ENCODE assay signal across 7 cellular contexts in the genomic region with DNA sequence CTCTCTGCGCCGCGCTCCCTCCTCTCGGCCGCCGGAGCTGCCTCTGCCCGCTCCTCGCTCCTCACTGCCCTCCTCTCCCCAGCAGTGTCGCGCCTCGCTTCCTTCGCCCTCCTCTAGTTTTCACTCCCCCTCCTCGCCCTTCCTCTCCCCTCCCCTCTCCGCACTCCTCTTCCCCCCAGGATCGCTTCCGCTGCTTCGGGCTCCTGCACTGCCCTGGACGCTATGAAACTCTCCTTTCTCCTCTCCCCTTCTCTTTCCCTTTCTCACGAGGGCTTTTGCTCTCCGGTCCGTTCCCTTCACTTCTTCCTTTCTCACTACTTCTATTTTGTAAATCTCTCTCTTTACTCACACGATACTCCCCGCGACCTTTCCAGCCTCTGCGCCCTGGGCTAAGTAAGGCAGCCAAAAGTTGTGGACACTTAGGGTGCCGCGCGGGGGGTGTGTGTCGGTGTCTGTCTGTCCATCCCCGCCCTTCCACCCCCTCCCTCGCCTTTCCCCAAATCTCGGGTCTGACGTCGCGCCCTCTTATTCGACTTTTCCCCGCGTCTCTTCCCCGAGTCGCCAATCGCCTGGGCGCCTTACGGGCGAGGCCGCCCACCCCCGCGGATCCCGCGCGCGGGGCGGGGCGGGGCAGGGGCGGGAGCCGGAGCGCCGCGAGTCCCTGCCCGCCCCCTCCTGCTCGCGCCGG. TPM values are rescaled to one million over a fixed set of nuclear protein-coding genes. Genes with fewer than 3 reads are reported as not detected.
A peak's percentile ranks its signal among the peaks of the same experiment; 100 is the strongest.
DNase-seq lines count a peak whose midpoint lies in the region; ATAC-seq and TF ChIP-seq lines count a peak whose summit lies in the region.

A gene (minus strand): TSS at position 458 of the 688 bp plus-strand sequence. CDS start 737 bp downstream, outside the sequence.

- DNase-seq in NCI-H146 (lab: John Stamatoyannopoulos, UW) (peak; percentile 82), fibroblast of pulmonary artery (ENCODE audit: low read depth) (peak; percentile 80), natural killer cell (no peak)

- peak within 1 kb of the TSS; percentile 98 for H3K27ac ChIP-seq in VCaP

- H3K9me3 Mint-ChIP-seq in natural killer cell, result no peaks in the 10 kb centered on the region

- ATAC-seq in natural killer cell, result no peak
- no peak for ATAC-seq in GM18909 (IDR thresholded peaks at IDR 0.05; ENCODE audit: poor library complexity, unreplicated experiment)
- ATAC-seq in HG03135 (IDR thresholded peaks at IDR 0.05; ENCODE audit: unreplicated experiment), result no peak

- H3K4me3 Mint-ChIP-seq in natural killer cell, result peak within 1 kb of the TSS; percentile 64

- TF ChIP-seq CTCF in VCaP (conservative IDR thresholded peaks at IDR 0.05) (no peak), fibroblast of pulmonary artery (IDR thresholded peaks at IDR 0.05; ENCODE audit: low read length, missing control alignments) (no peak), natural killer cell (IDR thresholded peaks at IDR 0.05) (no peak)

- H3K27me3 Mint-ChIP-seq in natural killer cell (ENCODE audit: low read depth in 2 of 2), result peaks cover 50 to 62% of the 10 kb centered on the region in 2 donors

- peaks cover 6 to 21% of the 10 kb centered on the region in 2 donors for H3K4me1 Mint-ChIP-seq in natural killer cell

- no peak within 1 kb of the TSS for H3K27ac Mint-ChIP-seq in natural killer cell

- intact Hi-C loops in natural killer cell (cut with micrococcal nuclease), result no loop called here

- H3K4me3 ChIP-seq in GM08714 (ENCODE audit: low read length) (peak within 1 kb of the TSS; percentile 52; the same call in 1 of the 2 replicates), fibroblast of pulmonary artery (replicated peaks; ENCODE audit: low read depth, low read length) (peak within 1 kb of the TSS; percentile 69)

- H3K36me3 Mint-ChIP-seq in natural killer cell, result peaks cover 16% of the 10 kb centered on the region

RNA-seq across cellular contexts. Expression of the gene that starts here (rescaled TPM):
- not detected for total RNA-seq in natural killer cell
